Comparison of ENCODE assay signal across 16 cellular contexts in the genomic region with DNA sequence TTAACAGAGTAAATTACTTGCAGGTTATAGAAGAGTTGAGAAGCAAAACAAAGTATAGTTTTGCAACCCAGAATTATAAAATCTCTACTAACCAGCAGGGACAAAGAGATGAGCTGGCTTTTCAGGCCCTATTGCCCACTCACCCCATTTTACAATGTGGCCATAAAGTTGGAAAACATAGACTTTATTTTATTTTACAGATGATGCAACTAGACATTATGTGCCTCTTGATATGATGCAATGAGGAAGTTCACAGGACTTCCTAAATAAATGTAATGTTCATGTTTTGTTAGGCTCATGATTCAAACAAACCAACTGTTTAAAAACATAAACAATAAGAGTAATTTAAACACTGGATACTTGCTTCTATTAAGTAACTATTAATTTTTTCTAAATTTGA.
DNase-seq lines count a peak whose midpoint lies in the region; ATAC-seq, FAIRE-seq and TF ChIP-seq lines count a peak whose summit lies in the region.
"Had no signal": no experiment of that assay in that cellular context is flagged by ENCODE, and none has a peak within 500 bp of the region (broad histone marks: within the 10 kb centered on the region; RNA-seq: fewer than 3 reads in every experiment).

No MANE protein-coding gene starts in this region.

- intact Hi-C loops in IMR-90 (cut with micrococcal nuclease) (no loop called here), kidney (cut with DNase I) (no loop called here)

- H3K4ac ChIP-seq in IMR-90 (ENCODE audit: low read depth, low read length): no peak overlapping the region

- H3K9me1 ChIP-seq in IMR-90 (ENCODE audit: insufficient read depth, low read length): peaks cover under 1% of the 10 kb centered on the region; the same call in 1 of the 2 replicates

- peak overlapping the region; percentile 75; the same call in 1 of the 2 replicates for H3K18ac ChIP-seq in IMR-90 (ENCODE audit: low read depth, low read length)

- peak overlapping the region in 1 of 2 experiments; percentile 56; a peak in 1 of 4 replicates for H4K8ac ChIP-seq in IMR-90 (ENCODE audit: low read depth in 2 of 2, low read length in 2 of 2)

- H2BK5ac ChIP-seq in IMR-90 (ENCODE audit: low read depth, low read length, poor library complexity, severe bottlenecking): no peak overlapping the region

- H4K20me1 ChIP-seq in IMR-90 (ENCODE audit: insufficient read depth, low read length): no peaks in the 10 kb centered on the region

- H2AK5ac ChIP-seq in IMR-90 (ENCODE audit: low read depth, low read length): no peak overlapping the region

- no peak overlapping the region for H2AK9ac ChIP-seq in IMR-90 (replicated peaks; ENCODE audit: low read depth, low read length, poor library complexity)

- H3K27ac ChIP-seq in IMR-90 (ENCODE audit: insufficient read depth, low read length): no peak overlapping the region
- H3K27ac ChIP-seq in kidney (ENCODE audit: low read depth in 2 of 2, low read length in 2 of 2): no peak overlapping the region
- H3K27ac ChIP-seq: right lobe of liver, RWPE1 had no signal

- no peak overlapping the region for H3K14ac ChIP-seq in IMR-90 (replicated peaks; ENCODE audit: low read depth, low read length)

- H3K56ac ChIP-seq in IMR-90 (ENCODE audit: extremely low read depth, insufficient read depth, low read length): no peak overlapping the region

- H2AFZ ChIP-seq in IMR-90 (replicated peaks; ENCODE audit: low read length, poor library complexity): no peak overlapping the region

- H3K4me2 ChIP-seq in IMR-90 (ENCODE audit: low read depth, low read length): no peak overlapping the region

- TF ChIP-seq RAD21 in IMR-90 (IDR thresholded peaks at IDR 0.05; ENCODE audit: low read length): no peak

- H3K4me1 ChIP-seq in IMR-90 (ENCODE audit: control insufficient read depth, insufficient read depth, low read length) (peaks cover 3% of the 10 kb centered on the region; the same call in 1 of the 2 replicates), kidney (ENCODE audit: control insufficient read depth in 1 of 2, insufficient read depth in 1 of 2, low read depth in 1 of 2, low read length in 2 of 2) (no peaks in the 10 kb centered on the region)
- H3K4me1 ChIP-seq: right lobe of liver had no signal

- peaks cover 6 to 19% of the 10 kb centered on the region in 2 experiments; a peak in 3 of 4 replicates for H3K79me1 ChIP-seq in IMR-90 (ENCODE audit: low read depth in 1 of 2, low read length in 2 of 2)

- DNase-seq in BJ (ENCODE audit: low read depth) (peak; percentile 8), IMR-90 (peak; percentile 16), astrocyte of the spinal cord (ENCODE audit: low read depth, low spot score) (peak; percentile 18), kidney (no peak), medulla oblongata (ENCODE audit: extremely low spot score) (no peak), NCI-H146 (lab: John Stamatoyannopoulos, UW) (no peak), NCI-H345 (lab: John Stamatoyannopoulos, UW) (no peak)
- DNase-seq: activated CD8-positive, alpha-beta memory T cell treated with anti-CD3 and anti-CD28 coated beads, Interleukin-2, amount 50 U/mL, for 4 hours; activated naive CD4-positive, alpha-beta T cell treated with anti-CD3 and anti-CD28 coated beads, Interleukin-2, amount 10 ng/mL, durations not matched to agents 7 days and 5 days; NCI-H187 treated with DMSO at 0.1 percent for 48 hours; NCI-H69; right lobe of liver; stimulated activated CD4-positive, alpha-beta T cell treated with anti-CD3 and anti-CD28 coated beads, Interleukin-4, amount 100 ng/mL, for 24 hours; trophoblast cell had no signal

- peak; percentile 21 for FAIRE-seq in kidney (lab: Jason Lieb, UNC)

- no peak for TF ChIP-seq CTCF in BJ (IDR thresholded peaks at IDR 0.05; ENCODE audit: insufficient read depth, low read depth, low read length)
- TF ChIP-seq CTCF in IMR-90 (conservative IDR thresholded peaks at IDR 0.05; ENCODE audit: low read depth, low read length): no peak
- TF ChIP-seq CTCF in astrocyte of the spinal cord (IDR thresholded peaks at IDR 0.05; ENCODE audit: low read depth, low read length): no peak
- no peak for TF ChIP-seq CTCF in kidney (IDR thresholded peaks at IDR 0.05; ENCODE audit: borderline replicate concordance, extremely low read depth, insufficient read depth)

- H2BK120ac ChIP-seq in IMR-90 (ENCODE audit: low read depth, low read length): peak overlapping the region; percentile 73; the same call in 1 of the 2 replicates

- H2BK20ac ChIP-seq in IMR-90 (ENCODE audit: low read depth, low read length): no peak overlapping the region

- peak overlapping the region; percentile 62; the same call in 1 of the 2 replicates for H4K91ac ChIP-seq in IMR-90 (ENCODE audit: insufficient read depth, low read depth, low read length)

- dilution Hi-C loops in IMR-90 (cut with HindIII; ENCODE audit: low sequenced_read_pairs, unreplicated experiment): no loop called here

- CTCF ChIA-PET in BJ (lab: Yijun Ruan, JAX): interaction anchor here (1.0 kb wide), 1 partner anchor 33 kb away, joined by 3 read pairs; no protein-coding TSS in a partner anchor
- CTCF ChIA-PET in IMR-90 (lab: Yijun Ruan, JAX): interaction anchor here (1.0 kb wide), 1 partner anchor 9 kb away, joined by 3 read pairs; no protein-coding TSS in a partner anchor

- no peaks in the 10 kb centered on the region for H3K9me3 ChIP-seq in IMR-90 (ENCODE audit: control insufficient read depth, insufficient read depth, low read length)
- no peaks in the 10 kb centered on the region for H3K9me3 ChIP-seq in kidney (ENCODE audit: control insufficient read depth in 1 of 2, low read length in 2 of 2)
- H3K9me3 ChIP-seq: right lobe of liver had no signal

- POLR2A ChIA-PET in BJ (lab: Charles Lee) (no interaction called here), IMR-90 (lab: Charles Lee; ENCODE audit: unreplicated experiment) (no interaction called here)

- BruUV-seq in IMR-90 (replicated peaks; lab: Mats Ljungman, UMichigan): no TSS peak

- H3K4me3 ChIP-seq in BJ (ENCODE audit: low read depth, low read length) (no peak overlapping the region), IMR-90 (ENCODE audit: insufficient read depth, low read depth, low read length) (no peak overlapping the region), astrocyte of the spinal cord (ENCODE audit: low read depth, low read length) (no peak overlapping the region), kidney (ENCODE audit: low read length in 2 of 2) (no peak overlapping the region)
- H3K4me3 ChIP-seq: right lobe of liver had no signal

- H3K27me3 ChIP-seq in BJ (ENCODE audit: control insufficient read depth, insufficient read depth, low read length) (no peaks in the 10 kb centered on the region), IMR-90 (ENCODE audit: control insufficient read depth, insufficient read depth, low read length) (no peaks in the 10 kb centered on the region)
- H3K27me3 ChIP-seq: right lobe of liver had no signal

- no peak overlapping the region for H4K5ac ChIP-seq in IMR-90 (ENCODE audit: low read depth, low read length)

- no peaks in the 10 kb centered on the region for H3K36me3 ChIP-seq in BJ (ENCODE audit: control insufficient read depth, insufficient read depth, low read length)
- H3K36me3 ChIP-seq in IMR-90 (ENCODE audit: control insufficient read depth, insufficient read depth, low read length): no peaks in the 10 kb centered on the region
- no peaks in the 10 kb centered on the region for H3K36me3 ChIP-seq in kidney (ENCODE audit: control insufficient read depth in 1 of 2, insufficient read depth in 2 of 2, low read length in 2 of 2)
- H3K36me3 ChIP-seq: right lobe of liver had no signal

- H3K9ac ChIP-seq in IMR-90 (ENCODE audit: low read depth, low read length) (no peak overlapping the region), kidney (ENCODE audit: low read length in 2 of 2) (no peak overlapping the region)

- no peak for TF ChIP-seq POLR2A in IMR-90 (IDR thresholded peaks at IDR 0.05; ENCODE audit: low read depth, low read length)

- in situ Hi-C loops in IMR-90 (cut with MboI; ENCODE audit: low sequenced_read_pairs) (no loop called here), astrocyte of the spinal cord (cut with HindIII; ENCODE audit: low sequenced_read_pairs) (no loop called here)

- no peak overlapping the region; the same call in 2 of the 3 replicates for H2BK15ac ChIP-seq in IMR-90 (ENCODE audit: low read depth, low read length)

- no peak for ATAC-seq in IMR-90 (ENCODE audit: low read depth)
- ATAC-seq in GM21447 (IDR thresholded peaks at IDR 0.05; ENCODE audit: unreplicated experiment): no peak

- H3K23ac ChIP-seq in IMR-90 (ENCODE audit: low read depth, low read length): peak overlapping the region; percentile 23; the same call in 1 of the 2 replicates

TF ChIP-seq in IMR-90, 13 proteins besides CTCF, POLR2A, EP300 and RAD21:
- TF ChIP-seq FOS (IDR thresholded peaks at IDR 0.05; ENCODE audit: low read depth, low read length) (no peak), USF2 (IDR thresholded peaks at IDR 0.05; ENCODE audit: low read depth, low read length) (no peak), CEBPB (IDR thresholded peaks at IDR 0.05; ENCODE audit: low read depth, low read length) (peak; percentile 84), SMC3 (IDR thresholded peaks at IDR 0.05; ENCODE audit: low read depth, low read length) (no peak)

Comparison
In these comparisons a context has a peak if more than half of its experiments do, and no peak if none do; other contexts are left out.
1. DNase-seq: peak in BJ (single experiment), IMR-90 (single experiment) and astrocyte of the spinal cord (single experiment); none in kidney (single experiment), medulla oblongata (single experiment), NCI-H146 (single experiment) and NCI-H345 (single experiment).